ENCODE assay signal across 15 cellular contexts in the genomic region with DNA sequence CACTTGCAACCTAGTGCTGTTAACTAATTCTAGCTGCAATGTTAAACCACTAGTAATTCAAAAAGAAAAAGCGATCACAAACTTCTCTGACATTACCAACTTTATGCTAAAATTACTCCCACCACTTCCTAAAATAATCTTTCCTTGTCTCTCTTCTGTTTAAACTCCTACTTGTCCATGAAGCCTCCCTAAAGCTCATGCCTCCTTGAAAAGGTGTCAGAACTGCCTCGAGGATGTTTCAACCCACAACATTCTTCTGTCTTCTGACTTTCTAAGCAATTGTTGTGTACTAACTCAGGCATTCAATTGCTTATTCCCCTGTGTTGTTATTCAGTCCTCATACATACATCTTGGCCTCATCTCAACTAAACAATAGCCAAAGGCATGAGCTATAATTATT. TPM values are rescaled to one million over a fixed set of nuclear protein-coding genes. Genes with fewer than 3 reads are reported as not detected.
A peak's percentile ranks its signal among the peaks of the same experiment; 100 is the strongest.
DNase-seq lines count a peak whose midpoint lies in the region; ATAC-seq lines count a peak whose summit lies in the region.
"Had no signal": no experiment of that assay in that cellular context is flagged by ENCODE, and none has a peak within 500 bp of the region (broad histone marks: within the 10 kb centered on the region; RNA-seq: fewer than 3 reads in every experiment).

No MANE protein-coding gene starts in this region.

- H3K27me3 ChIP-seq in BLaER1: no peaks in the 10 kb centered on the region
- H3K27me3 ChIP-seq: brain microvascular endothelial cell had no signal

- H4K20me1 ChIP-seq in BLaER1: no peaks in the 10 kb centered on the region

- peak overlapping the region; percentile 55 for H3K4me2 ChIP-seq in BLaER1

- CTCF ChIA-PET in activated CD8-positive, alpha-beta T cell treated with anti-CD3 and anti-CD28 coated beads, Interleukin-2, amount 10 ng/mL, durations not matched to agents 7 days and 5 days (lab: Charles Lee): interaction anchor here (0.6 to 12.4 kb wide), 13 partner anchors 9 to 95 kb away, joined by 3 to 263 read pairs (median 13); no protein-coding TSS in a partner anchor

- DNase-seq in EH (ENCODE audit: low read depth) (peak; percentile 25), immature natural killer cell (no peak), NCI-H748 treated with DMSO at 0.1 percent for 48 hours (lab: John Stamatoyannopoulos, UW) (no peak), T-helper 9 cell (no peak), OCI-M1 (lab: John Stamatoyannopoulos, UW) (no peak), left colon (no peak)
- DNase-seq in activated CD8-positive, alpha-beta T cell treated with anti-CD3 and anti-CD28 coated beads, Interleukin-2, amount 10 ng/mL, durations not matched to agents 7 days and 5 days: no peak
- DNase-seq: activated T-cell treated with anti-CD3 and anti-CD28 coated beads, Interleukin-2, amount 50 U/mL, for 1 hour; brain microvascular endothelial cell; GDM1; kidney glomerular epithelial cell; NCI-H1436; NCI-H526; right cardiac atrium had no signal

- H3K27ac ChIP-seq in BLaER1: 0 out of 2 replicates have a peak overlapping the region, but pooled peaks have one; percentile 33
- H3K27ac ChIP-seq: brain microvascular endothelial cell had no signal

- no peaks in the 10 kb centered on the region for H3K27me3 Mint-ChIP-seq in activated CD8-positive, alpha-beta T cell treated with anti-CD3 and anti-CD28 coated beads, Interleukin-2, amount 10 ng/mL, durations not matched to agents 7 days and 5 days (ENCODE audit: low read depth)
- H3K27me3 Mint-ChIP-seq in immature natural killer cell (ENCODE audit: low read depth in 3 of 3): peaks cover 0 to 2% (median 0%) of the 10 kb centered on the region in 3 donors

- peak overlapping the region; percentile 64 for H3K27ac Mint-ChIP-seq in activated CD8-positive, alpha-beta T cell treated with anti-CD3 and anti-CD28 coated beads, Interleukin-2, amount 10 ng/mL, durations not matched to agents 7 days and 5 days
- peak overlapping the region; percentile 82 to 98 (median 92) for H3K27ac Mint-ChIP-seq in immature natural killer cell

- ATAC-seq in activated CD8-positive, alpha-beta T cell treated with anti-CD3 and anti-CD28 coated beads, Interleukin-2, amount 10 ng/mL, durations not matched to agents 7 days and 5 days: no peak
- no peak for ATAC-seq in left colon

- H3K36me3 ChIP-seq in BLaER1: no peaks in the 10 kb centered on the region
- H3K36me3 ChIP-seq: brain microvascular endothelial cell had no signal

- no peaks in the 10 kb centered on the region for H3K9me3 Mint-ChIP-seq in activated CD8-positive, alpha-beta T cell treated with anti-CD3 and anti-CD28 coated beads, Interleukin-2, amount 10 ng/mL, durations not matched to agents 7 days and 5 days (ENCODE audit: insufficient read depth)
- H3K9me3 Mint-ChIP-seq in immature natural killer cell: no peaks in the 10 kb centered on the region

- no peak overlapping the region for H3K4me3 Mint-ChIP-seq in activated CD8-positive, alpha-beta T cell treated with anti-CD3 and anti-CD28 coated beads, Interleukin-2, amount 10 ng/mL, durations not matched to agents 7 days and 5 days
- H3K4me3 Mint-ChIP-seq in immature natural killer cell: peak overlapping the region; percentile 61 to 94 (median 69)

- peaks cover 85% of the 10 kb centered on the region for H3K4me1 Mint-ChIP-seq in activated CD8-positive, alpha-beta T cell treated with anti-CD3 and anti-CD28 coated beads, Interleukin-2, amount 10 ng/mL, durations not matched to agents 7 days and 5 days (ENCODE audit: low read depth)
- H3K4me1 Mint-ChIP-seq in immature natural killer cell: peaks cover 97 to 99% of the 10 kb centered on the region in 2 donors

- H3K9me3 ChIP-seq in BLaER1: peaks cover 12% of the 10 kb centered on the region; the same call in 1 of the 2 replicates

- peaks cover 51% of the 10 kb centered on the region for H3K36me3 Mint-ChIP-seq in activated CD8-positive, alpha-beta T cell treated with anti-CD3 and anti-CD28 coated beads, Interleukin-2, amount 10 ng/mL, durations not matched to agents 7 days and 5 days (ENCODE audit: low read depth)
- peaks cover 0 to 5% (median 3%) of the 10 kb centered on the region in 3 donors for H3K36me3 Mint-ChIP-seq in immature natural killer cell

- intact Hi-C loops in left colon (cut with DNase I, micrococcal nuclease): no loop called here

- POLR2A ChIA-PET in activated CD8-positive, alpha-beta T cell treated with anti-CD3 and anti-CD28 coated beads, Interleukin-2, amount 10 ng/mL, durations not matched to agents 7 days and 5 days (lab: Charles Lee): interaction anchor here (1.0 to 2.1 kb wide), 4 partner anchors 27 to 237 kb away, joined by 3 to 7 read pairs (median 4); partner anchors contain the start of gene WASHC3

- peaks cover 53% of the 10 kb centered on the region for H3K4me1 ChIP-seq in BLaER1

- no peak overlapping the region for H3K4me3 ChIP-seq in BLaER1

- H3K9ac ChIP-seq in BLaER1: no peak overlapping the region

RNA-seq across cellular contexts. Expression of gene GNPTAB, which starts 5.9 kb away (rescaled TPM):
- total RNA-seq in activated CD8-positive, alpha-beta T cell treated with anti-CD3 and anti-CD28 coated beads, Interleukin-2, amount 10 ng/mL, durations not matched to agents 7 days and 5 days: 100 to 1,000 TPM; 104 to 109 TPM
- 100 to 1,000 TPM; 155 to 253 (median 185) TPM for polyA plus RNA-seq in immature natural killer cell
- 10 to 100 TPM; 90.2 to 95.1 TPM for total RNA-seq in left colon

RNA-seq across cellular contexts. Expression of gene DRAM1, which starts 52.5 kb away (rescaled TPM):
- total RNA-seq in activated CD8-positive, alpha-beta T cell treated with anti-CD3 and anti-CD28 coated beads, Interleukin-2, amount 10 ng/mL, durations not matched to agents 7 days and 5 days: 1 to 10 TPM; 2.6 to 2.7 TPM
- 1 to 10 TPM; 2.1 to 7.6 (median 4.1) TPM for polyA plus RNA-seq in immature natural killer cell
- total RNA-seq in left colon: 1 to 10 TPM; 5.3 to 6.4 TPM
